In the genomic region with DNA sequence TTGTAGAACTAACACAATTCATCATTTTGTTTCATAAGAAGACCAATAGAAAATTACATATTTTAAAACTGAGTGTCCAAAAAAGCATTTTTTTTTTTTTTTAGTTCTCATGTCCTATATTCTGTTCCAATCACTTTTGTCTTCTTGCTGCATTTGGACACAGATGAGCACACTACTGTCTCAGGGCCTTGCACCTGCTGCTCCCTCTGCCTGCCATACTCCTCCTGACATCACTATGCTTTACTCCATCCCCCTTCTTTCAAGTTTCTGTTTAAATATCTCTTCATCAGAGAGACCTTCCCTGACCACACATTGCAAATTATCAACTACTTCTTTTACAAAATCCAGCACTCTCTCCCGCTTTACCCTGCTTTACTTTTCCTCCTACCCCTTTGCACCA, we compare ENCODE assay signal across 15 cellular contexts.
"Had no signal": no experiment of that assay in that cellular context is flagged by ENCODE, and none has a peak within 500 bp of the region (broad histone marks: within the 10 kb centered on the region; RNA-seq: fewer than 3 reads in every experiment).

No MANE protein-coding gene starts in this region.

- H3K27ac ChIP-seq: dorsolateral prefrontal cortex, heart left ventricle, psoas muscle, right lobe of liver, suprapubic skin, thyroid gland had no signal

- H3K4me3 ChIP-seq: dorsolateral prefrontal cortex, heart left ventricle, psoas muscle, right lobe of liver, suprapubic skin, thyroid gland had no signal

- DNase-seq: dorsolateral prefrontal cortex; effector CD8-positive, alpha-beta T cell; heart left ventricle; hippocampal formation; kidney glomerular epithelial cell; naive thymus-derived CD4-positive, alpha-beta T cell; nephron progenitor cell; psoas muscle; retina; right lobe of liver; stimulated activated CD4-positive, alpha-beta T cell treated with anti-CD3 and anti-CD28 coated beads, Interleukin-4, amount 100 ng/mL, for 1 hour; stimulated activated CD8-positive, alpha-beta memory T cell treated with anti-CD3 and anti-CD28 coated beads, Interleukin-4, amount 100 ng/mL, for 48 hours; stimulated activated naive CD8-positive, alpha-beta T cell treated with anti-CD3 and anti-CD28 coated beads, Interleukin-15, Interleukin-2, amounts not matched to agents 100 U/mL and 50 U/mL, for 24 hours; thyroid gland had no signal
